Comparison of ENCODE assay signal across 1 cellular context in the genomic region with DNA sequence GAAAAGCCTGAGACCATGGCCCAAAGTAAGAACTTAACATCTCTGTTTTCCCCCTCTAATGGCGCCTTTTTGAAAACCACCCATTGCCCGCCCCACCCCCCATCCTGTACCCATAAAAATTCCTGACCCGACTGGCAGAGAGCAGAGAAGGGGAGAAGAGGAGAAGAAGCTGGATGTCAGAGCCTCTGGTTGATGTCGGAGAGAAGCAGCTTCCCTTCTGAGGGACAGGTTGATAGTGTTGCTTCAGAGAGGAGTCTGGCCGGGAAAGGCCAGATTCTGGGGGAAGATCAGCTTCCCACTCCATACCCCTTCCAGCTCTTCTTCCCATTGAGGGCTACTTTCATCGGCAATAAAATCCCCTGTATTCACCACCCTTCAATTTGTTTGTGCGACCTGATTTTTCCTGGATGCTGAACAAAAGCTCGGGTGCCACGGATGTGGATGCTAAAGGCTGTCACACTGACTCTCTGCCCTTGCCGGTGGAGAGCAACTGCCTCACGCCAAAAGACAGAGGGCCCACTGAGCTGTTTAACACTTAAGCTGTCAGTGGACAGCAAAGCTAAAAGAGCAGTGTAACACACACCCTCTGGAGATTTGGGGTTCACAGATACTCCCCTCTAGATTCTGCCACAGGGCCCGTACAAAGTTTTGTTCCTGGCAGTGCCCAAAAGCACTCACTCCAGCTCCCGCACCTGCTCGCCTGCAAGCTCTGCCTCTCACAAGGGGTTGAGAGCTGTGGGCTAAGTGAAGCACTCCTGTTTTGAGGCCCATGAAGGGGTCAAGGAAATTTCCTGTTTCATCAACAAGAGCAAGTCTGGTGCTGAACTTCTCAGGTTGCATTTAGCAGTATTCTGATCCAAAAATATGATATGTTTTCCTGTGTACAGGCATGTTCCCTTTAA.
TF ChIP-seq lines count a peak whose summit lies in the region.

No MANE protein-coding gene starts in this region.

TF ChIP-seq in H1, 55 proteins besides CTCF, POLR2A, EP300 and RAD21:
- TF ChIP-seq BRCA1 (IDR thresholded peaks at IDR 0.05; ENCODE audit: low read depth, low read length): no peak
- no peak for TF ChIP-seq SRF (IDR thresholded peaks at IDR 0.05; ENCODE audit: low read depth, low read length)
- no peak for TF ChIP-seq RFX5 (IDR thresholded peaks at IDR 0.05; ENCODE audit: borderline replicate concordance, low read depth, low read length)
- TF ChIP-seq TBP (IDR thresholded peaks at IDR 0.05; ENCODE audit: low read depth, low read length): no peak
- no peak for TF ChIP-seq RNF2 (IDR thresholded peaks at IDR 0.05; ENCODE audit: borderline replicate concordance, low read depth, low read length, missing control alignments, poor library complexity, severe bottlenecking)
- TF ChIP-seq CREB1 (IDR thresholded peaks at IDR 0.05): no peak
- TF ChIP-seq MAFK (IDR thresholded peaks at IDR 0.05; ENCODE audit: low read depth, low read length): no peak
- TF ChIP-seq, protein P1, sequence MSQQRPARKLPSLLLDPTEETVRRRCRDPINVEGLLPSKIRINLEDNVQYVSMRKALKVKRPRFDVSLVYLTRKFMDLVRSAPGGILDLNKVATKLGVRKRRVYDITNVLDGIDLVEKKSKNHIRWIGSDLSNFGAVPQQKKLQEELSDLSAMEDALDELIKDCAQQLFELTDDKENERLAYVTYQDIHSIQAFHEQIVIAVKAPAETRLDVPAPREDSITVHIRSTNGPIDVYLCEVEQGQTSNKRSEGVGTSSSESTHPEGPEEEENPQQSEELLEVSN (IDR thresholded peaks at IDR 0.05): no peak
- no peak for TF ChIP-seq RXRA (IDR thresholded peaks at IDR 0.05; ENCODE audit: insufficient read depth, low read depth, low read length)
- no peak for TF ChIP-seq SIX5 (IDR thresholded peaks at IDR 0.05; ENCODE audit: low read depth, low read length)
- TF ChIP-seq, protein P2, sequence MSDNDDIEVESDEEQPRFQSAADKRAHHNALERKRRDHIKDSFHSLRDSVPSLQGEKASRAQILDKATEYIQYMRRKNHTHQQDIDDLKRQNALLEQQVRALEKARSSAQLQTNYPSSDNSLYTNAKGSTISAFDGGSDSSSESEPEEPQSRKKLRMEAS (IDR thresholded peaks at IDR 0.05): no peak
- no peak for TF ChIP-seq SP2 (IDR thresholded peaks at IDR 0.05; ENCODE audit: low read length)
TF ChIP-seq in H1: peak in this region for 0.
